In genomic region chr5:53037141-53037859, GRCh38 we compare ENCODE assay signal across 1 cellular context.
A peak's percentile ranks its signal among the peaks of the same experiment; 100 is the strongest.
TF ChIP-seq lines count a peak whose summit lies in the region.

No MANE protein-coding gene starts in this region.

TF ChIP-seq in SK-N-SH, 30 proteins besides CTCF, POLR2A, EP300 and RAD21 (continued from another document):
- no peak for TF ChIP-seq REST (IDR thresholded peaks at IDR 0.05; ENCODE audit: low read depth, low read length)
- no peak; the same call in 1 of the 2 replicates for TF ChIP-seq POLR2AphosphoS5 (IDR thresholded peaks at IDR 0.05; ENCODE audit: low read depth, low read length)
- peak; percentile 68 for TF ChIP-seq PBX3 (IDR thresholded peaks at IDR 0.05)
- TF ChIP-seq GATA2 (CRISPR knock-in tag; IDR thresholded peaks at IDR 0.05), result no peak
- peak; percentile 72 for TF ChIP-seq TCF12 (IDR thresholded peaks at IDR 0.05)
- TF ChIP-seq RXRA (IDR thresholded peaks at IDR 0.05; ENCODE audit: borderline replicate concordance, low read depth), result peak; percentile 92; the same call in 1 of the 2 replicates
- no peak for TF ChIP-seq RCOR1 (IDR thresholded peaks at IDR 0.05; ENCODE audit: low read length)
- TF ChIP-seq ELF1 (IDR thresholded peaks at IDR 0.05), result no peak
- no peak for TF ChIP-seq NFIC (IDR thresholded peaks at IDR 0.05; ENCODE audit: borderline replicate concordance)
- peak; percentile 69 for TF ChIP-seq JUND (IDR thresholded peaks at IDR 0.05)
- TF ChIP-seq NRF1 (IDR thresholded peaks at IDR 0.05; ENCODE audit: low read depth, low read length), result no peak
- no peak for TF ChIP-seq EZH2phosphoT487 (IDR thresholded peaks at IDR 0.05; ENCODE audit: borderline replicate concordance, low read depth)
- TF ChIP-seq FOXJ3 (CRISPR knock-in tag; IDR thresholded peaks at IDR 0.05), result no peak
- TF ChIP-seq ZBTB33 (IDR thresholded peaks at IDR 0.05; ENCODE audit: borderline replicate concordance, low read depth), result 0 out of 2 replicates have a peak, but pooled peaks have one; percentile 9
TF ChIP-seq in SK-N-SH: peak in this region for 7.
